Comparison of ENCODE assay signal across 8 cellular contexts in genomic region chr5:74543162-74543995, GRCh38.
DNase-seq lines count a peak whose midpoint lies in the region; ATAC-seq and TF ChIP-seq lines count a peak whose summit lies in the region.

No MANE protein-coding gene starts in this region.

- no peaks in the 10 kb centered on the region for H3K27me3 ChIP-seq in ACC112 (ENCODE audit: insufficient read depth, low read length)

- peaks cover 39% of the 10 kb centered on the region for H3K4me1 ChIP-seq in ACC112 (ENCODE audit: control insufficient read depth, insufficient read depth, low read length, unreplicated experiment)

- no peak for TF ChIP-seq CTCF in astrocyte of the cerebellum (IDR thresholded peaks at IDR 0.05; ENCODE audit: low read depth, low read length, missing control alignments)

- peak overlapping the region; percentile 47 for H3K4me3 ChIP-seq in ACC112 (ENCODE audit: low read depth, low read length)
- peak overlapping the region; percentile 21 for H3K4me3 ChIP-seq in astrocyte of the cerebellum (ENCODE audit: low read depth, low read length)

- H2AFZ ChIP-seq in ACC112 (ENCODE audit: low read length, unreplicated experiment): peak overlapping the region; percentile 53

- no peak for ATAC-seq in GM18867 (IDR thresholded peaks at IDR 0.05; ENCODE audit: unreplicated experiment)
- ATAC-seq in HG02970 (IDR thresholded peaks at IDR 0.05; ENCODE audit: low FRiP score, unreplicated experiment): no peak
- ATAC-seq in GM18861 (IDR thresholded peaks at IDR 0.05; ENCODE audit: unreplicated experiment): no peak

- H3K79me2 ChIP-seq in ACC112 (ENCODE audit: control insufficient read depth, insufficient read depth, low read length, unreplicated experiment): no peaks in the 10 kb centered on the region

- peak; percentile 98 for DNase-seq in LHCN-M2 (ENCODE audit: low read depth)
- DNase-seq in astrocyte of the cerebellum (ENCODE audit: low read depth): peak; percentile 86
- peak; percentile 87 for DNase-seq in left kidney (ENCODE audit: low read depth, low spot score)
- no peak for DNase-seq in G401 (ENCODE audit: low spot score)

- H3K36me3 ChIP-seq in ACC112 (ENCODE audit: insufficient read depth, low read length): no peaks in the 10 kb centered on the region

- in situ Hi-C loops in astrocyte of the cerebellum (cut with HindIII; ENCODE audit: low sequenced_read_pairs) (no loop called here), G401 (cut with HindIII; ENCODE audit: low sequenced_read_pairs) (no loop called here)

- H3K27ac ChIP-seq in ACC112 (ENCODE audit: low read depth, low read length): peak overlapping the region; percentile 81
